ENCODE assay signal across 30 cellular contexts in the genomic region with DNA sequence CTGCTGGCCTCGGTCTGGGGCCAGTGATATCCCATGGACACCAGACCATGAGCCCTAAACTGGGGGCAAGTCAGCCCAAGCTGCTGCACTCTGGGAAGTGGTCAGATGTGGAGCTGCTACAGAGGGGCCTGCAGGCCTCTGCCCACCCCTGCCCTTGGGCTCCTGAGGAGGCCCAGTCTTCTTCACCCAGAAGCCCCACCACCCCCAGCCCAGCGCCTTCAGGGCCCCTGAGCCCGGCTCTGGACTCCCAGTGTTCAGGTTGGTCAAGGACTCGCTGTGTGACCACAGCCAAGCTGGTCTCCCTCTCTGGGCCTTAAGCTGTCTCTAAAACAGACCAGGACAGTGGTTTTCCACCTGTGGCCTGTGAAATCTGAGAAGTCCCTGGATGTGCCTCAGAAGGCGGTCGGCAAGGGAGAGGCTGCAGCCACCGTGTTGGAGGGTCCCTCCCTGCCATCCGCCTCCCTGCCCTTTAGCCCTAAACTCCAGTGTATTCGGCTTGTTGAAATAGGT.
"Had no signal": no experiment of that assay in that cellular context is flagged by ENCODE, and none has a peak within 500 bp of the region (broad histone marks: within the 10 kb centered on the region; RNA-seq: fewer than 3 reads in every experiment).

No MANE protein-coding gene starts in this region.

- H3K4me1 Mint-ChIP-seq: activated B cell treated with CpG ODN at 0.5 μM for 24 hours; central memory CD8-positive, alpha-beta T cell; endodermal cell; T-helper 17 cell had no signal

- ATAC-seq: activated CD8-positive, alpha-beta T cell treated with anti-CD3 and anti-CD28 coated beads for 36 hours; activated T-cell treated with anti-CD3 and anti-CD28 coated beads, Interleukin-2, amount 50 U/mL, for 4 hours; esophagus mucosa; heart left ventricle; T-helper 17 cell had no signal

- H3K36me3 ChIP-seq: brain microvascular endothelial cell, heart left ventricle, WERI-Rb-1 had no signal

- H3K9me3 ChIP-seq: heart left ventricle had no signal

- H3K9me3 Mint-ChIP-seq: activated B cell treated with CpG ODN at 0.5 μM for 24 hours; activated CD8-positive, alpha-beta T cell treated with anti-CD3 and anti-CD28 coated beads for 36 hours; activated T-cell treated with anti-CD3 and anti-CD28 coated beads, Interleukin-2, amount 50 U/mL, for 4 hours; activated T-helper 1 cell treated with anti-CD3 and anti-CD28 coated beads, Interleukin-12 subunit alpha, Interleukin-12 subunit beta, Interleukin-2, Interleukin-4 antibody, amounts not matched to agents 30 ng/mL and 10 ng/mL and 1 ng/mL, durations not matched to agents 14 hours and 24 hours and 36 hours; activated T-helper 2 cell treated with anti-CD3 and anti-CD28 coated beads, Interferon-gamma antibody, Interleukin-2, Interleukin-4, amounts not matched to agents 10 μg/mL and 5 μg/mL and 100 μg/mL, durations not matched to agents 14 hours and 24 hours and 36 hours; central memory CD8-positive, alpha-beta T cell; dendritic cell treated with granulocyte-macrophage colony-stimulating factor and Interleukin-4, amounts not matched to agents 40 ng/mL and 50 ng/mL, for 4 days; endodermal cell; T-helper 2 cell treated with Interferon-gamma antibody and Interleukin-4, amounts not matched to agents 5 μg/mL and 100 μg/mL, for 36 hours had no signal

- H3K4me3 Mint-ChIP-seq: activated B cell treated with CpG ODN at 0.5 μM for 24 hours; activated CD8-positive, alpha-beta T cell treated with anti-CD3 and anti-CD28 coated beads for 36 hours; activated naive CD8-positive, alpha-beta T cell; activated T-cell treated with anti-CD3 and anti-CD28 coated beads, Interleukin-2, amount 50 U/mL, for 4 hours; activated T-helper 1 cell treated with anti-CD3 and anti-CD28 coated beads, Interleukin-12 subunit alpha, Interleukin-12 subunit beta, Interleukin-2, Interleukin-4 antibody, amounts not matched to agents 30 ng/mL and 10 ng/mL and 1 ng/mL, durations not matched to agents 14 hours and 24 hours and 36 hours; central memory CD8-positive, alpha-beta T cell; dendritic cell treated with granulocyte-macrophage colony-stimulating factor and Interleukin-4, amounts not matched to agents 40 ng/mL and 50 ng/mL, for 4 days; endodermal cell; T-helper 17 cell; T-helper 2 cell treated with Interferon-gamma antibody and Interleukin-4, amounts not matched to agents 5 μg/mL and 100 μg/mL, for 36 hours had no signal

- H3K27ac Mint-ChIP-seq: activated B cell treated with CpG ODN at 0.5 μM for 24 hours; activated CD8-positive, alpha-beta T cell treated with anti-CD3 and anti-CD28 coated beads for 36 hours; activated naive CD8-positive, alpha-beta T cell; activated T-helper 1 cell treated with anti-CD3 and anti-CD28 coated beads, Interleukin-12 subunit alpha, Interleukin-12 subunit beta, Interleukin-2, Interleukin-4 antibody, amounts not matched to agents 30 ng/mL and 10 ng/mL and 1 ng/mL, durations not matched to agents 14 hours and 24 hours and 36 hours; activated T-helper 2 cell treated with anti-CD3 and anti-CD28 coated beads, Interferon-gamma antibody, Interleukin-2, Interleukin-4, amounts not matched to agents 10 μg/mL and 5 μg/mL and 100 μg/mL, durations not matched to agents 14 hours and 24 hours and 36 hours; endodermal cell; T-helper 17 cell; T-helper 2 cell treated with Interferon-gamma antibody and Interleukin-4, amounts not matched to agents 5 μg/mL and 100 μg/mL, for 36 hours had no signal

- H3K27ac ChIP-seq: brain microvascular endothelial cell, coronary artery, dorsolateral prefrontal cortex, heart left ventricle, WERI-Rb-1 had no signal

- H3K27me3 ChIP-seq: brain microvascular endothelial cell, dorsolateral prefrontal cortex, heart left ventricle had no signal

- H3K4me3 ChIP-seq: coronary artery, dorsolateral prefrontal cortex, heart left ventricle had no signal

- H3K27me3 Mint-ChIP-seq: activated B cell treated with CpG ODN at 0.5 μM for 24 hours; activated CD8-positive, alpha-beta T cell treated with anti-CD3 and anti-CD28 coated beads for 36 hours; activated naive CD8-positive, alpha-beta T cell had no signal

- DNase-seq: activated B cell treated with CpG ODN at 0.5 μM for 24 hours; activated CD4-positive, alpha-beta T cell treated with anti-CD3 and anti-CD28 coated beads for 48 hours; activated CD4-positive, alpha-beta T cell treated with anti-CD3 and anti-CD28 coated beads, Interleukin-2, amount 50 U/mL, for 1 hour; activated CD4-positive, alpha-beta T cell treated with anti-CD3 and anti-CD28 coated beads, Interleukin-2, amount 50 U/mL, for 48 hours; activated CD8-positive, alpha-beta memory T cell treated with anti-CD3 and anti-CD28 coated beads for 24 hours; activated CD8-positive, alpha-beta T cell treated with anti-CD3 and anti-CD28 coated beads for 36 hours; activated effector memory CD4-positive, alpha-beta T cell treated with anti-CD3 and anti-CD28 coated beads, Interleukin-2, amount 50 U/mL, for 16 hours; activated naive CD4-positive, alpha-beta T cell treated with anti-CD3 and anti-CD28 coated beads, Interleukin-2, amount 50 U/mL, for 16 hours; activated T-cell treated with anti-CD3 and anti-CD28 coated beads, Interleukin-2, amount 50 U/mL, for 4 hours; amniotic stem cell; anterior cingulate cortex; brain microvascular endothelial cell; dorsolateral prefrontal cortex; effector memory CD4-positive, alpha-beta T cell; endodermal cell; foreskin fibroblast; glutamatergic neuron; T-helper 1 cell; T-helper 17 cell; T1000; WERI-Rb-1 had no signal

- H3K36me3 Mint-ChIP-seq: activated naive CD8-positive, alpha-beta T cell had no signal
